Comparison of ENCODE assay signal across 13 cellular contexts in genomic region chr1:234618726-234619049, GRCh38. TPM values are rescaled to one million over a fixed set of nuclear protein-coding genes. Genes with fewer than 3 reads are reported as not detected.
DNase-seq lines count a peak whose midpoint lies in the region; ATAC-seq and TF ChIP-seq lines count a peak whose summit lies in the region.
"Had no signal": no experiment of that assay in that cellular context is flagged by ENCODE, and none has a peak within 500 bp of the region (broad histone marks: within the 10 kb centered on the region; RNA-seq: fewer than 3 reads in every experiment).

No MANE protein-coding gene starts in this region.

- CTCF ChIA-PET in SK-N-SH (lab: Yijun Ruan, JAX) = interaction anchor here (0.7 to 1.0 kb wide), 2 partner anchors 10 to 119 kb away, joined by 3 read pairs; no protein-coding TSS in a partner anchor

- POLR2A ChIA-PET in SK-N-SH (lab: Yijun Ruan, JAX) = no interaction called here

- 71% methylated on average over 5 of the region's 5 CpGs for WGBS in SK-N-SH (ENCODE audit: low lambda C conversion rate)
- WGBS in hepatocyte (ENCODE audit: low lambda C conversion rate, missing lambda C conversion rate) = 53% methylated on average over 5 of the region's 5 CpGs
- WGBS in psoas muscle, 3 donors = 33 to 52% (median 36%) methylated on average over 5 of the region's 5 CpGs

- H3K27ac ChIP-seq in SK-N-SH (ENCODE audit: low read depth in 2 of 2, low read length in 1 of 2) (peak overlapping the region; percentile 84 to 95), hepatocyte (peak overlapping the region; percentile 92), psoas muscle (peak overlapping the region; percentile 70)

- H3K4me1 ChIP-seq in ES-I3 (ENCODE audit: insufficient read depth, low read length) = peaks cover 27% of the 10 kb centered on the region
- H3K4me1 ChIP-seq in SK-N-SH (ENCODE audit: control insufficient read depth in 1 of 2, insufficient read depth in 2 of 2, low read depth in 1 of 2, low read length in 1 of 2) = peaks cover 38 to 42% of the 10 kb centered on the region in 2 experiments
- H3K4me1 ChIP-seq in hepatocyte (ENCODE audit: insufficient read depth) = peaks cover 86% of the 10 kb centered on the region
- peaks cover 62% of the 10 kb centered on the region for H3K4me1 ChIP-seq in psoas muscle

- H3K9ac ChIP-seq in ES-I3 (ENCODE audit: low read depth, low read length) (peak overlapping the region; percentile 13; the same call in 1 of the 2 replicates), SK-N-SH (peak overlapping the region; percentile 37)

- H2AFZ ChIP-seq in SK-N-SH (ENCODE audit: low read depth) = peak overlapping the region; percentile 44
- H2AFZ ChIP-seq in hepatocyte = no peak overlapping the region

- no peak for TF ChIP-seq RAD21 in SK-N-SH (IDR thresholded peaks at IDR 0.05; ENCODE audit: low read length)

- peaks cover 38% of the 10 kb centered on the region for H3F3A ChIP-seq in SK-N-SH (replicated peaks; ENCODE audit: insufficient read depth)

- no peaks in the 10 kb centered on the region for H3K36me3 ChIP-seq in ES-I3 (ENCODE audit: insufficient read depth, low read length)
- no peaks in the 10 kb centered on the region for H3K36me3 ChIP-seq in SK-N-SH (replicated peaks in 1 of 2; ENCODE audit: control insufficient read depth in 1 of 2, insufficient read depth in 2 of 2, low read length in 1 of 2)
- H3K36me3 ChIP-seq in hepatocyte (replicated peaks; ENCODE audit: insufficient read depth, low read depth) = no peaks in the 10 kb centered on the region
- no peaks in the 10 kb centered on the region for H3K36me3 ChIP-seq in psoas muscle (ENCODE audit: insufficient read depth in 1 of 2, low read depth in 1 of 2)

- 0 out of 4 replicates have a peak, but pooled peaks of 1 of the 2 experiments have one; percentile 2 for TF ChIP-seq EP300 in SK-N-SH (IDR thresholded peaks at IDR 0.05; ENCODE audit: borderline replicate concordance in 1 of 2, low read depth in 1 of 2, low read length in 1 of 2)

- H3K9me2 ChIP-seq in SK-N-SH = no peaks in the 10 kb centered on the region
- H3K9me2 ChIP-seq in hepatocyte (replicated peaks; ENCODE audit: insufficient read depth) = no peaks in the 10 kb centered on the region

- no peaks in the 10 kb centered on the region for H3K9me3 ChIP-seq in ES-I3 (ENCODE audit: control insufficient read depth, insufficient read depth, low read length)
- no peaks in the 10 kb centered on the region for H3K9me3 ChIP-seq in SK-N-SH
- no peaks in the 10 kb centered on the region for H3K9me3 ChIP-seq in hepatocyte (ENCODE audit: low read depth)
- H3K9me3 ChIP-seq in psoas muscle = no peaks in the 10 kb centered on the region

- no peaks in the 10 kb centered on the region for H4K20me1 ChIP-seq in SK-N-SH (ENCODE audit: insufficient read depth)
- no peaks in the 10 kb centered on the region for H4K20me1 ChIP-seq in hepatocyte (ENCODE audit: insufficient read depth, poor library complexity, severe bottlenecking)

- TF ChIP-seq CTCF in SK-N-SH (IDR thresholded peaks at IDR 0.05) (no peak), hepatocyte (IDR thresholded peaks at IDR 0.05; ENCODE audit: poor library complexity) (no peak), psoas muscle (IDR thresholded peaks at IDR 0.05) (no peak)

- H3K79me2 ChIP-seq in SK-N-SH (ENCODE audit: insufficient read depth) = no peaks in the 10 kb centered on the region
- H3K79me2 ChIP-seq in hepatocyte = no peaks in the 10 kb centered on the region

- H3K4me3 ChIP-seq in SK-N-SH (ENCODE audit: low read depth in 2 of 2, low read length in 1 of 2) (no peak overlapping the region), hepatocyte (no peak overlapping the region), psoas muscle (peak overlapping the region; percentile 1)

- DNase-seq in SK-N-SH (no peak), hepatocyte (ENCODE audit: low spot score) (no peak), psoas muscle (no peak), occipital lobe (lab: John Stamatoyannopoulos, UW) (no peak), KBM-7 (no peak)
- DNase-seq: activated CD4-positive, alpha-beta T cell treated with anti-CD3 and anti-CD28 coated beads for 36 hours; activated naive CD4-positive, alpha-beta T cell treated with anti-CD3 and anti-CD28 coated beads, Interleukin-2, amount 10 ng/mL, durations not matched to agents 7 days and 5 days; CD4-positive, alpha-beta memory T cell; effector memory CD4-positive, alpha-beta T cell; KG1 had no signal

- intact Hi-C loops in psoas muscle (cut with DNase I) = loop anchor here in 1 of 2 donors (5.0 kb wide), 1 partner anchor 64 kb away; no protein-coding TSS in a partner anchor

- in situ Hi-C loops in KBM-7 (cut with MboI; ENCODE audit: low pct_unique_long_range_greater_than_20kb, low sequenced_read_pairs) = loop anchor here (10.0 to 25.0 kb wide), 3 partner anchors 106 to 344 kb away; no protein-coding TSS in a partner anchor

- ATAC-seq in psoas muscle (peak in 1 of 4 donors; percentile 10), HG02884 (IDR thresholded peaks at IDR 0.05; ENCODE audit: unreplicated experiment) (no peak), GM21515 (IDR thresholded peaks at IDR 0.05; ENCODE audit: unreplicated experiment) (no peak)
- ATAC-seq: activated CD4-positive, alpha-beta T cell treated with anti-CD3 and anti-CD28 coated beads for 36 hours had no signal

- H3K4me2 ChIP-seq in SK-N-SH = no peak overlapping the region
- H3K4me2 ChIP-seq in hepatocyte = peak overlapping the region; percentile 57

- H3K27me3 ChIP-seq in SK-N-SH (ENCODE audit: insufficient read depth) (no peaks in the 10 kb centered on the region), hepatocyte (no peaks in the 10 kb centered on the region), psoas muscle (ENCODE audit: insufficient read depth in 3 of 3, low read length in 2 of 3) (no peaks in the 10 kb centered on the region)

TF ChIP-seq in SK-N-SH, 30 proteins besides CTCF, POLR2A, EP300 and RAD21:
- TF ChIP-seq USF2 (IDR thresholded peaks at IDR 0.05; ENCODE audit: borderline replicate concordance, low read depth, low read length) (no peak), ELF1 (IDR thresholded peaks at IDR 0.05) (no peak), TEAD4 (IDR thresholded peaks at IDR 0.05; ENCODE audit: borderline replicate concordance, insufficient read depth) (0 out of 2 replicates have a peak, but pooled peaks have one; percentile 6), EZH2phosphoT487 (IDR thresholded peaks at IDR 0.05; ENCODE audit: borderline replicate concordance, low read depth) (no peak), TAF1 (IDR thresholded peaks at IDR 0.05; ENCODE audit: borderline replicate concordance, low read depth, low read length) (no peak), NRF1 (IDR thresholded peaks at IDR 0.05; ENCODE audit: low read depth, low read length) (no peak)

RNA-seq across cellular contexts. Expression of gene IRF2BP2, which starts 8.7 kb away (rescaled TPM):
- polyA plus RNA-seq in SK-N-SH (2012; rRNA removed) (40.3 and 73.9 TPM in 2 replicates), hepatocyte (65.9 and 68.2 TPM in 2 replicates), psoas muscle (10 to 100 TPM; 53.6 to 63.6 (median 56.4) TPM)
- polyA plus RNA-seq in SK-N-SH (2012; cell fraction: cytosol; rRNA removed) = 28.1 and 46.6 TPM in 2 replicates
- polyA plus RNA-seq in SK-N-SH (2012; cell fraction: nucleus; rRNA removed) = 73.9 and 167 TPM in 2 replicates
- total RNA-seq in hepatocyte (113 and 135 TPM in 2 replicates), psoas muscle (100 to 1,000 TPM in 1 of 4 donors, 10 to 100 TPM in 3; 73.4 to 116 (median 87.8) TPM), occipital lobe (140 TPM)
